8 cellular contexts compared by ENCODE assay signal in the genomic region with DNA sequence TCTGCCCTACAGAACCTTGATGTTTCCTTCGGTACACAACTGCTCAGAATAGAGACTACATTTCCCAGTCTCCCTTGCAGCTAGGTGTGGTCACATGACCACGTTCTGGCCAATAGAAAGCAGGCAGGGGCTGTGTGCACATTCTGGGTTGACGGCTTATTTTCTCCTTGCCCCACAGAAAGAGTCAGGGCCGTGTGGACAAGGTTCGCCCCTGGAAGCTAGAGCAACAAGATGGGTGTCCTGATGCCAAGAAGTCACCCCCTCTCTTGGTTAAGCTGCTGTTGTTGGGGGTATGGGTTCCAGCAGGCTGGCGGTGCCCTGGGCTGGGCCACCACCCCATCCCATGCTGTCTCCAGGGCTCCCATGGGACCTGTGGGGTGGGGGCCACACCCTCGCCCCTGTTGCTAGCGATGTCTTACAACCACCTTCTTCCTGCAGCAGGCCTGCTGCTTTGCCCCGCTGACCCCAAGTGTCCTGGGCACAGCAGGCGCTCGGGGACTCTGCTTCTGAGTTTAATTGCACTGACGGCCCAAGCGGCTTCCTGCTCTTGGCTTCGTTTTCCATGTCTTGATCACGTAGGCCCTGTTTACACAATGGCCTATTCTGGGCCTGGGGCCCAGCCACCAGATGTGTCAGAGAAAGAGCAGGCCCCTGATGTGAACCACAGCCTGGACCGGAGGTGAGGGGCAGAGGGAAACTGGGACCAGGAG. TPM values are rescaled to one million over a fixed set of nuclear protein-coding genes. Genes with fewer than 3 reads are reported as not detected.
DNase-seq lines count a peak whose midpoint lies in the region; ATAC-seq and FAIRE-seq lines count a peak whose summit lies in the region.

No MANE protein-coding gene starts in this region.

- H3F3A ChIP-seq in GM23248 (ENCODE audit: insufficient read depth): peaks cover 29% of the 10 kb centered on the region

- peaks cover 0 to 6% (median 0%) of the 10 kb centered on the region in 3 donors for H3K4me1 Mint-ChIP-seq in T-cell

- H3K9ac ChIP-seq in GM23248: peak overlapping the region; percentile 68

- H3K27me3 Mint-ChIP-seq in T-cell: peaks cover 0 to 4% of the 10 kb centered on the region in 2 donors

- H3K36me3 Mint-ChIP-seq in T-cell: no peaks in the 10 kb centered on the region

- peak overlapping the region; percentile 51 for H3K4me2 ChIP-seq in GM23248 (ENCODE audit: unreplicated experiment)

- no peaks in the 10 kb centered on the region for H3K27me3 ChIP-seq in GM23248 (replicated peaks; ENCODE audit: insufficient read depth)

- no peaks in the 10 kb centered on the region for H3K79me2 ChIP-seq in GM23248 (ENCODE audit: insufficient read depth)

- peak; percentile 76 for FAIRE-seq in islet of Langerhans (lab: Jason Lieb, UNC)

- no peaks in the 10 kb centered on the region for H3K9me3 Mint-ChIP-seq in T-cell

- H3K4me3 ChIP-seq in GM23248: peak overlapping the region; percentile 17

- 11 to 12% methylated on average over 16 of the region's 16 CpGs for WGBS in GM23248 (ENCODE audit: low coverage in 1 of 2, low lambda C conversion rate in 2 of 2, missing lambda C conversion rate in 2 of 2), 2 experiments

- H3K27ac ChIP-seq in GM23248 (peak overlapping the region; percentile 80), caudate nucleus (ENCODE audit: low read depth, low read length) (peak overlapping the region; percentile 81)

- DNase-seq in DMS53 treated with DMSO at 0.1 percent for 48 hours (lab: John Stamatoyannopoulos, UW; ENCODE audit: unreplicated experiment) (peak; percentile 23), GM23248 (peak; percentile 87), NAMALWA (ENCODE audit: low spot score) (peak; percentile 91), T-cell (peak in 28 of 34 experiments; percentile 13 to 70 (median 36)), caudate nucleus (lab: John Stamatoyannopoulos, UW) (peak in 58 of 61 donors; percentile 40 to 88 (median 69)), smooth muscle cell of the brain vasculature (ENCODE audit: low read depth, low spot score) (peak; percentile 79), activated gamma-delta T cell (lab: John Stamatoyannopoulos, UW) (no peak)

- no peak overlapping the region for H3K4me3 Mint-ChIP-seq in T-cell

- CTCF ChIA-PET in T-cell (lab: Charles Lee): no interaction called here

- POLR2A ChIA-PET in T-cell (lab: Charles Lee): no interaction called here

- peaks cover 25% of the 10 kb centered on the region for H3K4me1 ChIP-seq in GM23248 (ENCODE audit: insufficient read depth)

- in situ Hi-C loops in GM23248 (cut with MboI): loop anchor here (10.0 kb wide), 1 partner anchor 107 kb away; no protein-coding TSS in a partner anchor

- H2AFZ ChIP-seq in GM23248: peak overlapping the region; percentile 71

- H3K9me3 ChIP-seq in GM23248 (ENCODE audit: low read depth): no peaks in the 10 kb centered on the region

- no peaks in the 10 kb centered on the region for H3K9me2 ChIP-seq in GM23248 (ENCODE audit: insufficient read depth)

- peak; percentile 51 to 87 (median 65) for ATAC-seq in T-cell (replicated peaks in 1 of 4)

- no peaks in the 10 kb centered on the region for H4K20me1 ChIP-seq in GM23248 (ENCODE audit: insufficient read depth)

- H3K27ac Mint-ChIP-seq in T-cell: no peak overlapping the region

- no peaks in the 10 kb centered on the region for H3K36me3 ChIP-seq in GM23248 (ENCODE audit: low read depth)

RNA-seq across cellular contexts. Expression of a gene that starts 24.9 kb away (rescaled TPM):
- 7.8 and 8.9 TPM in 2 replicates for total RNA-seq in GM23248 (2014; rRNA removed; shearing (Covaris generic))
- 20.4 and 20.9 TPM in 2 replicates for polyA plus RNA-seq in GM23248 (2016; fragmentation: Nextera tagmentation; extraction: Ambion mirVana)
- 100 to 1,000 TPM; 107 to 187 (median 166) TPM for total RNA-seq in T-cell

Comparison
In these comparisons a context has a peak if more than half of its experiments do, and no peak if none do; other contexts are left out.
1. RNA of a gene that starts 24.9 kb away (total RNA-seq): 107 to 187 TPM in T-cell; 7.8 to 8.9 TPM in GM23248; every median in the first group is over 10 times any median in the second.